In genomic region chr12:47223848-47224213, GRCh38 we compare ENCODE assay signal across 9 cellular contexts.
DNase-seq lines count a peak whose midpoint lies in the region; ATAC-seq and TF ChIP-seq lines count a peak whose summit lies in the region.
"Had no signal": no experiment of that assay in that cellular context is flagged by ENCODE, and none has a peak within 500 bp of the region (broad histone marks: within the 10 kb centered on the region; RNA-seq: fewer than 3 reads in every experiment).

No MANE protein-coding gene starts in this region.

- no peak for DNase-seq in T-helper 2 cell treated with Interferon-gamma antibody and Interleukin-4, amounts not matched to agents 5 μg/mL and 100 μg/mL, for 36 hours (ENCODE audit: low spot score)
- DNase-seq in T-helper 2 cell: no peak
- DNase-seq in activated T-helper 2 cell treated with anti-CD3 and anti-CD28 coated beads, Interferon-gamma antibody, Interleukin-2, Interleukin-4, amounts not matched to agents 10 μg/mL and 5 μg/mL and 100 μg/mL, durations not matched to agents 14 hours and 24 hours and 36 hours (ENCODE audit: low spot score): no peak
- DNase-seq in stimulated activated naive B cell treated with anti-CD40 and anti-IgM and Interleukin-4, amounts not matched to agents 10 μg/mL and 1 μg/mL and 100 μg/mL, for 72 hours: no peak
- DNase-seq in chondrocyte (ENCODE audit: low spot score): no peak
- DNase-seq in HuH-7.5 (ENCODE audit: low spot score): no peak
- DNase-seq: AML-193 had no signal

- no peaks in the 10 kb centered on the region for H3K9me3 Mint-ChIP-seq in T-helper 2 cell treated with Interferon-gamma antibody and Interleukin-4, amounts not matched to agents 5 μg/mL and 100 μg/mL, for 36 hours
- no peaks in the 10 kb centered on the region for H3K9me3 Mint-ChIP-seq in activated T-helper 2 cell treated with anti-CD3 and anti-CD28 coated beads, Interferon-gamma antibody, Interleukin-2, Interleukin-4, amounts not matched to agents 10 μg/mL and 5 μg/mL and 100 μg/mL, durations not matched to agents 14 hours and 24 hours and 36 hours
- H3K9me3 Mint-ChIP-seq in stimulated activated naive B cell treated with anti-CD40 and anti-IgM and Interleukin-4, amounts not matched to agents 10 μg/mL and 1 μg/mL and 100 μg/mL, for 72 hours: no peaks in the 10 kb centered on the region
- no peaks in the 10 kb centered on the region for H3K9me3 Mint-ChIP-seq in chondrocyte (ENCODE audit: low read depth)

- peaks cover 53% of the 10 kb centered on the region for H3K4me1 Mint-ChIP-seq in T-helper 2 cell treated with Interferon-gamma antibody and Interleukin-4, amounts not matched to agents 5 μg/mL and 100 μg/mL, for 36 hours (ENCODE audit: low read depth)
- peaks cover 56% of the 10 kb centered on the region for H3K4me1 Mint-ChIP-seq in activated T-helper 2 cell treated with anti-CD3 and anti-CD28 coated beads, Interferon-gamma antibody, Interleukin-2, Interleukin-4, amounts not matched to agents 10 μg/mL and 5 μg/mL and 100 μg/mL, durations not matched to agents 14 hours and 24 hours and 36 hours (ENCODE audit: low read depth)
- H3K4me1 Mint-ChIP-seq in stimulated activated naive B cell treated with anti-CD40 and anti-IgM and Interleukin-4, amounts not matched to agents 10 μg/mL and 1 μg/mL and 100 μg/mL, for 72 hours: peaks cover 33 to 74% of the 10 kb centered on the region in 2 donors
- peaks cover 34% of the 10 kb centered on the region for H3K4me1 Mint-ChIP-seq in chondrocyte (ENCODE audit: low read depth)

- no peaks in the 10 kb centered on the region for H3K27me3 Mint-ChIP-seq in T-helper 2 cell treated with Interferon-gamma antibody and Interleukin-4, amounts not matched to agents 5 μg/mL and 100 μg/mL, for 36 hours (ENCODE audit: low read depth)
- no peaks in the 10 kb centered on the region for H3K27me3 Mint-ChIP-seq in activated T-helper 2 cell treated with anti-CD3 and anti-CD28 coated beads, Interferon-gamma antibody, Interleukin-2, Interleukin-4, amounts not matched to agents 10 μg/mL and 5 μg/mL and 100 μg/mL, durations not matched to agents 14 hours and 24 hours and 36 hours (ENCODE audit: low read depth)
- no peaks in the 10 kb centered on the region for H3K27me3 Mint-ChIP-seq in stimulated activated naive B cell treated with anti-CD40 and anti-IgM and Interleukin-4, amounts not matched to agents 10 μg/mL and 1 μg/mL and 100 μg/mL, for 72 hours
- no peaks in the 10 kb centered on the region for H3K27me3 Mint-ChIP-seq in chondrocyte (ENCODE audit: low read depth)

- no peaks in the 10 kb centered on the region for H3K9me3 ChIP-seq in iPS-20b (ENCODE audit: insufficient read depth, low read depth, low read length)

- H3K36me3 ChIP-seq in iPS-20b (ENCODE audit: insufficient read depth, low read depth, low read length): no peaks in the 10 kb centered on the region

- ATAC-seq in stimulated activated naive B cell treated with anti-CD40 and anti-IgM and Interleukin-4, amounts not matched to agents 10 μg/mL and 1 μg/mL and 100 μg/mL, for 72 hours (replicated peaks): no peak
- ATAC-seq in GM21723 (IDR thresholded peaks at IDR 0.05; ENCODE audit: unreplicated experiment): no peak

- peak overlapping the region; percentile 81 for H3K27ac ChIP-seq in iPS-20b (ENCODE audit: low read length)

- H3K4me1 ChIP-seq in iPS-20b (ENCODE audit: insufficient read depth, low read length): peaks cover 31% of the 10 kb centered on the region; the same call in 1 of the 2 replicates

- no peaks in the 10 kb centered on the region for H3K27me3 ChIP-seq in iPS-20b (ENCODE audit: insufficient read depth, low read length)

- H3K4me3 Mint-ChIP-seq in T-helper 2 cell treated with Interferon-gamma antibody and Interleukin-4, amounts not matched to agents 5 μg/mL and 100 μg/mL, for 36 hours: peak overlapping the region; percentile 76
- H3K4me3 Mint-ChIP-seq in activated T-helper 2 cell treated with anti-CD3 and anti-CD28 coated beads, Interferon-gamma antibody, Interleukin-2, Interleukin-4, amounts not matched to agents 10 μg/mL and 5 μg/mL and 100 μg/mL, durations not matched to agents 14 hours and 24 hours and 36 hours (ENCODE audit: low read depth): peak overlapping the region; percentile 71
- peak overlapping the region; percentile 67 to 73 for H3K4me3 Mint-ChIP-seq in stimulated activated naive B cell treated with anti-CD40 and anti-IgM and Interleukin-4, amounts not matched to agents 10 μg/mL and 1 μg/mL and 100 μg/mL, for 72 hours
- no peak overlapping the region for H3K4me3 Mint-ChIP-seq in chondrocyte (ENCODE audit: unreplicated experiment)

- peak overlapping the region; percentile 76; the same call in 1 of the 2 replicates for H3K9ac ChIP-seq in iPS-20b (ENCODE audit: low read depth, low read length)

- intact Hi-C loops in activated T-helper 2 cell treated with anti-CD3 and anti-CD28 coated beads, Interferon-gamma antibody, Interleukin-2, Interleukin-4, amounts not matched to agents 10 μg/mL and 5 μg/mL and 100 μg/mL, durations not matched to agents 14 hours and 24 hours and 36 hours (cut with micrococcal nuclease): no loop called here

- H3K36me3 Mint-ChIP-seq in T-helper 2 cell treated with Interferon-gamma antibody and Interleukin-4, amounts not matched to agents 5 μg/mL and 100 μg/mL, for 36 hours (ENCODE audit: low read depth): peaks cover 59% of the 10 kb centered on the region
- H3K36me3 Mint-ChIP-seq in activated T-helper 2 cell treated with anti-CD3 and anti-CD28 coated beads, Interferon-gamma antibody, Interleukin-2, Interleukin-4, amounts not matched to agents 10 μg/mL and 5 μg/mL and 100 μg/mL, durations not matched to agents 14 hours and 24 hours and 36 hours (ENCODE audit: low read depth): peaks cover 77% of the 10 kb centered on the region
- H3K36me3 Mint-ChIP-seq in stimulated activated naive B cell treated with anti-CD40 and anti-IgM and Interleukin-4, amounts not matched to agents 10 μg/mL and 1 μg/mL and 100 μg/mL, for 72 hours: peaks cover 58 to 68% of the 10 kb centered on the region in 2 donors
- no peaks in the 10 kb centered on the region for H3K36me3 Mint-ChIP-seq in chondrocyte (ENCODE audit: low read depth)

- TF ChIP-seq CTCF in chondrocyte (IDR thresholded peaks at IDR 0.05): no peak

- H3K4me3 ChIP-seq in iPS-20b (ENCODE audit: low read length): peak overlapping the region; percentile 52

- H3K27ac Mint-ChIP-seq in T-helper 2 cell treated with Interferon-gamma antibody and Interleukin-4, amounts not matched to agents 5 μg/mL and 100 μg/mL, for 36 hours: peak overlapping the region; percentile 89
- H3K27ac Mint-ChIP-seq in activated T-helper 2 cell treated with anti-CD3 and anti-CD28 coated beads, Interferon-gamma antibody, Interleukin-2, Interleukin-4, amounts not matched to agents 10 μg/mL and 5 μg/mL and 100 μg/mL, durations not matched to agents 14 hours and 24 hours and 36 hours: peak overlapping the region; percentile 92
- H3K27ac Mint-ChIP-seq in stimulated activated naive B cell treated with anti-CD40 and anti-IgM and Interleukin-4, amounts not matched to agents 10 μg/mL and 1 μg/mL and 100 μg/mL, for 72 hours: peak overlapping the region; percentile 76
- H3K27ac Mint-ChIP-seq in chondrocyte (ENCODE audit: unreplicated experiment): no peak overlapping the region
